In the genomic region with DNA sequence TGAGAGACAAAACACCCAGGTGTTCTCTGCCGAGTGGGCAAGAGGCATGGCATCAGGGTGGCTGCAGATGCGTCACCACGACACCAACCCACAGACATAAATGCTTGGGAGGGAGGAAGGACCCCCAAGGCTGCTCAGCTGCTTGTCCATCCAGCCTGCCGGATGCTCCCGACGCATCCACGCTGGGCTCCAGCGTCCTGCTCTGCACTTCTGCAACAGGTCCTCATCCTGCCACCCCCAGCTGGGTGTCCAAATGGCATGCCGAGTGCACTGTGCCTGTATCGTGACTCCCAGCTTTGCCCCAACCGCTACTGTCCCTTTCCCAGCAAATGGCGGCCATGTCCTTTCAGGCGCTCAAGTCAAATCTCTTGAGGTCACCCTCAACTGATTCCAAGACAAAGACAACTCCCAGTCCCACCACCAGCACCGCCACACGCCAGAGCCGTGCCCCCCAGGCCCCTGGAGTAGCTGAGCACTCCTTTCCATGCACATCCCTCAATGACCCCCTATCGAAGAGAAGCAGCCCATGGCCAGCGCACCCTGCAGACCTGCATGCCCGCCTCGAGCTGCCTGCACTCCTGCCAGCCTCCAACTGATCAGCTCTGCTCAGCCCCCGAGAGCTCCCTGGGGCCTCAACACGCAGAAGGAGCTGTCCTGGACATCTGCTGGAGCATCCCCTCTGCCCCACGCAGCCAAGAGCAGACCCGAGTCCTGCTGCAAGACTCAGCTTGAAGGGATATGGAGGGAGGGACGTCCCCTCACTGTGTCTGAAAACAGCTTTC, we compare ENCODE assay signal across 32 cellular contexts.
DNase-seq lines count a peak whose midpoint lies in the region; ATAC-seq and TF ChIP-seq lines count a peak whose summit lies in the region.
"Had no signal": no experiment of that assay in that cellular context is flagged by ENCODE, and none has a peak within 500 bp of the region (broad histone marks: within the 10 kb centered on the region; RNA-seq: fewer than 3 reads in every experiment).

No MANE protein-coding gene starts in this region.

- peaks cover 50% of the 10 kb centered on the region for H3K4me1 ChIP-seq in cardiac muscle cell (ENCODE audit: low read depth)
- no peaks in the 10 kb centered on the region for H3K4me1 ChIP-seq in aorta (ENCODE audit: control insufficient read depth in 1 of 2, insufficient read depth in 2 of 2, low read length in 2 of 2)
- H3K4me1 ChIP-seq: right lobe of liver, upper lobe of right lung had no signal

- no peaks in the 10 kb centered on the region for H3K9me3 Mint-ChIP-seq in mesothelial cell of epicardium
- H3K9me3 Mint-ChIP-seq: activated T-helper 1 cell treated with anti-CD3 and anti-CD28 coated beads, Interleukin-12 subunit alpha, Interleukin-12 subunit beta, Interleukin-2, Interleukin-4 antibody, amounts not matched to agents 30 ng/mL and 10 ng/mL and 1 ng/mL, durations not matched to agents 14 hours and 24 hours and 36 hours had no signal

- H3K36me3 ChIP-seq in cardiac muscle cell (no peaks in the 10 kb centered on the region), aorta (ENCODE audit: control insufficient read depth in 1 of 2, insufficient read depth in 2 of 2, low read length in 1 of 2) (no peaks in the 10 kb centered on the region)
- H3K36me3 ChIP-seq: brain microvascular endothelial cell, left lung, right lobe of liver, upper lobe of right lung had no signal

- peak overlapping the region; percentile 77 for H3K27ac ChIP-seq in cardiac muscle cell
- no peak overlapping the region for H3K27ac ChIP-seq in aorta (ENCODE audit: low read depth in 1 of 2, low read length in 2 of 2)
- H3K27ac ChIP-seq: 22Rv1, brain microvascular endothelial cell, left lung, parathyroid adenoma, right lobe of liver, upper lobe of right lung had no signal

- peak overlapping the region; percentile 71 for H3K27ac Mint-ChIP-seq in mesothelial cell of epicardium
- H3K27ac Mint-ChIP-seq: activated T-helper 1 cell treated with anti-CD3 and anti-CD28 coated beads, Interleukin-12 subunit alpha, Interleukin-12 subunit beta, Interleukin-2, Interleukin-4 antibody, amounts not matched to agents 30 ng/mL and 10 ng/mL and 1 ng/mL, durations not matched to agents 14 hours and 24 hours and 36 hours; naive thymus-derived CD4-positive, alpha-beta T cell had no signal

- 93 to 94% methylated on average over 25 of the region's 25 CpGs for WGBS in aorta, 2 donors

- no peaks in the 10 kb centered on the region for H3K36me3 Mint-ChIP-seq in mesothelial cell of epicardium
- H3K36me3 Mint-ChIP-seq: naive thymus-derived CD4-positive, alpha-beta T cell had no signal

- ATAC-seq in left cardiac atrium = no peak
- ATAC-seq in aorta (ENCODE audit: low FRiP score) = no peak
- ATAC-seq: activated CD4-positive, CD25-positive, alpha-beta regulatory T cell treated with anti-CD3 and anti-CD28 coated beads, Interleukin-2, amount 50 U/mL, for 24 hours; left lung; naive thymus-derived CD4-positive, alpha-beta T cell; Panc1; upper lobe of right lung had no signal

- H3K9me3 ChIP-seq in cardiac muscle cell (ENCODE audit: low read depth) (no peaks in the 10 kb centered on the region), aorta (ENCODE audit: control insufficient read depth, low read length) (no peaks in the 10 kb centered on the region)
- H3K9me3 ChIP-seq: left lung, right lobe of liver, upper lobe of right lung had no signal

- H3K27me3 ChIP-seq in cardiac muscle cell (no peaks in the 10 kb centered on the region), aorta (ENCODE audit: control insufficient read depth in 1 of 2, insufficient read depth in 2 of 2, low read length in 1 of 2) (no peaks in the 10 kb centered on the region)
- H3K27me3 ChIP-seq: brain microvascular endothelial cell, right lobe of liver, upper lobe of right lung had no signal

- H3K27me3 Mint-ChIP-seq in mesothelial cell of epicardium (ENCODE audit: low read depth) = no peaks in the 10 kb centered on the region

- DNase-seq in cardiac muscle cell (ENCODE audit: low read depth in 1 of 2, low spot score in 1 of 2) (no peak), left cardiac atrium (no peak), mesothelial cell of epicardium (ENCODE audit: low spot score in 2 of 2, unreplicated experiment in 2 of 2) (no peak), posterior vena cava (ENCODE audit: low spot score) (peak; percentile 66), aorta (peak; percentile 30 to 63), NCI-H2081 treated with DMSO at 0.1 percent for 48 hours (lab: John Stamatoyannopoulos, UW) (no peak)
- DNase-seq in activated T-cell treated with anti-CD3 and anti-CD28 coated beads, Interleukin-2, amount 50 U/mL, for 48 hours = no peak
- DNase-seq in activated CD4-positive, alpha-beta T cell treated with anti-CD3 and anti-CD28 coated beads for 4 hours = no peak
- DNase-seq: activated CD4-positive, alpha-beta T cell treated with anti-CD3 and anti-CD28 coated beads, Interleukin-2, amount 50 U/mL, for 48 hours; activated CD8-positive, alpha-beta memory T cell treated with anti-CD3 and anti-CD28 coated beads, Interleukin-2, amount 50 U/mL, for 4 hours; activated naive CD4-positive, alpha-beta T cell treated with anti-CD3 and anti-CD28 coated beads, Interleukin-2, amount 50 U/mL, for 16 hours; brain microvascular endothelial cell; C1 segment of cervical spinal cord; GDM1; Kasumi-1; left lung; mesendoderm; naive thymus-derived CD4-positive, alpha-beta T cell; NCI-H1436 treated with DMSO at 0.1 percent for 48 hours; NCI-H2107; NCI-H345; NCI-H748 treated with DMSO at 0.1 percent for 48 hours; SHP77; stimulated activated CD4-positive, alpha-beta T cell treated with anti-CD3 and anti-CD28 coated beads, Interleukin-4, amount 100 ng/mL, for 1 hour; T-helper 2 cell; upper lobe of right lung had no signal

- H3K4me3 ChIP-seq in cardiac muscle cell = no peak overlapping the region
- no peak overlapping the region for H3K4me3 ChIP-seq in aorta (ENCODE audit: low read length in 2 of 2)
- H3K4me3 ChIP-seq: left lung, right lobe of liver, upper lobe of right lung had no signal

- H3K4me3 Mint-ChIP-seq in mesothelial cell of epicardium = no peak overlapping the region
- H3K4me3 Mint-ChIP-seq: activated T-helper 1 cell treated with anti-CD3 and anti-CD28 coated beads, Interleukin-12 subunit alpha, Interleukin-12 subunit beta, Interleukin-2, Interleukin-4 antibody, amounts not matched to agents 30 ng/mL and 10 ng/mL and 1 ng/mL, durations not matched to agents 14 hours and 24 hours and 36 hours; naive thymus-derived CD4-positive, alpha-beta T cell had no signal

- TF ChIP-seq CTCF in cardiac muscle cell (IDR thresholded peaks at IDR 0.05; ENCODE audit: low read depth, low read length) (no peak), mesothelial cell of epicardium (IDR thresholded peaks at IDR 0.05; ENCODE audit: unreplicated experiment) (no peak)

- peaks cover 64% of the 10 kb centered on the region for H3K4me1 Mint-ChIP-seq in mesothelial cell of epicardium

- intact Hi-C loops in left cardiac atrium (cut with DNase I) (no loop called here), posterior vena cava (cut with DNase I) (no loop called here), aorta (cut with DNase I) (no loop called here)

Comparison
In these comparisons a context has a peak if more than half of its experiments do, and no peak if none do; other contexts are left out.
1. DNase-seq: peak in posterior vena cava (single experiment) and aorta (2 of 2); none in cardiac muscle cell (0 of 2), left cardiac atrium (single experiment), mesothelial cell of epicardium (0 of 2), NCI-H2081 treated with DMSO at 0.1 percent for 48 hours (single experiment), activated T-cell treated with anti-CD3 and anti-CD28 coated beads, Interleukin-2, amount 50 U/mL, for 48 hours (0 of 2) and activated CD4-positive, alpha-beta T cell treated with anti-CD3 and anti-CD28 coated beads for 4 hours (0 of 2).